Comparison of ENCODE assay signal across 27 cellular contexts in the genomic region with DNA sequence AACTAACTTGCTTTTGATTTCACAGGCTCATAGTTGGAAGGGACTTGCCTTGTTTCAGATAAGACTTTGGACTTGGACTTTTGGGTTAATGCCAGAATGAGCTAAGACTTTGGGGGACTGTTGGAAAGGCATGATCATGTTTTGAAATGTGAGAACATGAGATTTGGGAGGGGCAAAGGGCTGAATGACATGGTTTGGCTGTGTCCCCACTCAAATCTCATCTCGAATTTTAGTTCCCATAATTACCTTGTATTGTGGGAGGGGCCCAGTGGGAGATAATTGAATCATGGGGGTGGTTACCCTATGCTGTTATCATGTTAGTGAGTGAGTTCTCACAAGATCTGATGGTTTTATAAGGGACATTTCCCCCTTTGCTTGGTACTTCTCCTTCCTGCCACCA.
"Had no signal": no experiment of that assay in that cellular context is flagged by ENCODE, and none has a peak within 500 bp of the region (broad histone marks: within the 10 kb centered on the region; RNA-seq: fewer than 3 reads in every experiment).

No MANE protein-coding gene starts in this region.

- H3K4me1 ChIP-seq: parathyroid adenoma, psoas muscle, right lobe of liver, sigmoid colon, spleen, suprapubic skin, testis, transverse colon, upper lobe of right lung, uterus had no signal

- H3K36me3 ChIP-seq: neural progenitor cell, ovary, right lobe of liver, sigmoid colon, spleen, suprapubic skin, tibial artery, transverse colon, upper lobe of right lung, uterus had no signal

- H3K27ac ChIP-seq: neural progenitor cell, ovary, parathyroid adenoma, psoas muscle, right lobe of liver, spleen, suprapubic skin, testis, tibial artery, transverse colon, upper lobe of right lung, uterus had no signal

- H3K9ac ChIP-seq: neural progenitor cell, parathyroid adenoma had no signal

- H3K4me2 ChIP-seq: neural progenitor cell, smooth muscle cell had no signal

- H3K27me3 ChIP-seq: neural progenitor cell, ovary, right lobe of liver, sigmoid colon, spleen, suprapubic skin, testis, tibial artery, transverse colon, upper lobe of right lung, uterus had no signal

- H2AFZ ChIP-seq: neural progenitor cell, parathyroid adenoma had no signal

- DNase-seq: natural killer cell; occipital lobe; ovary; posterior cingulate gyrus; psoas muscle; right cardiac atrium; right lobe of liver; sigmoid colon; spleen; stimulated activated CD4-positive, alpha-beta T cell treated with anti-CD3 and anti-CD28 coated beads, Interleukin-12 subunit alpha, Interleukin-12 subunit beta, amount 100 ng/mL, for 4 hours; stimulated activated CD4-positive, alpha-beta T cell treated with anti-CD3 and anti-CD28 coated beads, Interleukin-1b, Interleukin-23, amount 100 ng/mL, for 48 hours; stimulated activated CD4-positive, alpha-beta T cell treated with anti-CD3 and anti-CD28 coated beads, Interleukin-4, amount 100 ng/mL, for 1 hour; stimulated activated CD4-positive, alpha-beta T cell treated with anti-CD3 and anti-CD28 coated beads, Interleukin-4, amount 100 ng/mL, for 4 hours; stimulated activated CD8-positive, alpha-beta memory T cell treated with anti-CD3 and anti-CD28 coated beads, Interleukin-4, amount 100 ng/mL, for 48 hours; stimulated activated naive CD4-positive, alpha-beta T cell; stimulated activated naive CD8-positive, alpha-beta T cell treated with anti-CD3 and anti-CD28 coated beads, Interleukin-15, amount 100 ng/mL, for 72 hours; stimulated activated naive CD8-positive, alpha-beta T cell treated with anti-CD3 and anti-CD28 coated beads, Interleukin-15, Interleukin-2, amounts not matched to agents 100 U/mL and 50 U/mL, for 24 hours; substantia nigra; testis; tibial artery; transverse colon; upper lobe of right lung; uterus had no signal

- H3K9me3 ChIP-seq: ovary, psoas muscle, right lobe of liver, sigmoid colon, suprapubic skin, testis, tibial artery, upper lobe of right lung, uterus had no signal

- H3K79me2 ChIP-seq: parathyroid adenoma had no signal

- H3K4me3 ChIP-seq: neural progenitor cell, ovary, psoas muscle, right lobe of liver, sigmoid colon, smooth muscle cell, spleen, suprapubic skin, testis, tibial artery, transverse colon, upper lobe of right lung, uterus had no signal
